2 cellular contexts compared by ENCODE assay signal in genomic region chr16:804193-805048, GRCh38.
TF ChIP-seq lines count a peak whose summit lies in the region.

No MANE protein-coding gene starts in this region.

TF ChIP-seq in HEK293, 187 proteins besides CTCF, POLR2A, EP300 and RAD21:
- TF ChIP-seq GLIS2 (tag by site-specific recombination; IDR thresholded peaks at IDR 0.05): no peak
- 0 out of 2 replicates have a peak, but pooled peaks have one; percentile 16 for TF ChIP-seq ZNF692 (tag by site-specific recombination; IDR thresholded peaks at IDR 0.05)
- TF ChIP-seq IKZF3 (tag by site-specific recombination; IDR thresholded peaks at IDR 0.05): no peak
- no peak for TF ChIP-seq ZFP3 (tag by site-specific recombination; IDR thresholded peaks at IDR 0.05; ENCODE audit: low read depth)
- peak; percentile 72 for TF ChIP-seq ZNF341 (tag by site-specific recombination; IDR thresholded peaks at IDR 0.05; ENCODE audit: low read depth)
- TF ChIP-seq ZNF10 (tag by site-specific recombination; IDR thresholded peaks at IDR 0.05): no peak
- TF ChIP-seq ZNF600 (tag by site-specific recombination; IDR thresholded peaks at IDR 0.05): peak; percentile 38; the same call in 1 of the 2 replicates
- no peak for TF ChIP-seq GFI1B (tag by site-specific recombination; IDR thresholded peaks at IDR 0.05)
- TF ChIP-seq ZNF335 (tag by site-specific recombination; conservative IDR thresholded peaks at IDR 0.05): peak; percentile 80
- 0 out of 2 replicates have a peak, but pooled peaks have one; percentile 57 for TF ChIP-seq ZFP69B (tag by site-specific recombination; IDR thresholded peaks at IDR 0.05)
- no peak for TF ChIP-seq ZSCAN5A (tag by site-specific recombination; IDR thresholded peaks at IDR 0.05)
- peak; percentile 40; the same call in 1 of the 2 replicates for TF ChIP-seq KLF10 (tag by site-specific recombination; IDR thresholded peaks at IDR 0.05)
- no peak for TF ChIP-seq ZNF473 (tag by site-specific recombination; IDR thresholded peaks at IDR 0.05)
- no peak for TF ChIP-seq ZNF544 (tag by site-specific recombination; IDR thresholded peaks at IDR 0.05)
- TF ChIP-seq KLF1 (tag by site-specific recombination; IDR thresholded peaks at IDR 0.05): no peak

TF ChIP-seq in GM12878, 131 proteins besides CTCF, POLR2A, EP300 and RAD21:
- TF ChIP-seq TCF3 (IDR thresholded peaks at IDR 0.05; ENCODE audit: borderline replicate concordance, insufficient read depth, low read depth, low read length) (no peak), ZBTB4 (CRISPR knock-in tag; IDR thresholded peaks at IDR 0.05) (no peak)
